Comparison of ENCODE assay signal across 34 cellular contexts in the genomic region with DNA sequence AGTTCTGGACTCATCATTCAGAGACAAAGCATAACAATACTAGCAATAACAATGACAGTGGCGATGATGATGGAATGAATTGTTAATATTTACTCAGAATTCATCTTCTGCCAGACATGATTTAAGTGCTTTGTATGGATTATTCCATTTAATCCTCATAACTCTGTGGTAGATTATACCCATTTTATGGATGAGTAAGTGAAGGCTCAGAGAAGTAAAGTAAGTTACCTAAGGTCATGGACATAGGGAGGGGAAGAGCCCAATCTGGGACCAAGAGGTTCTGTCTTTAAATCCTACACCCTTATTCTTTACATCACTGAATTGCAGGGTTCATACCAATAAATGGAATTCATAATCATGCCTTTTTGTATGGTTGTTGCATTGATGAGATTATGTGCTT.
"Had no signal": no experiment of that assay in that cellular context is flagged by ENCODE, and none has a peak within 500 bp of the region (broad histone marks: within the 10 kb centered on the region; RNA-seq: fewer than 3 reads in every experiment).

No MANE protein-coding gene starts in this region.

- H3K9me3 ChIP-seq: adrenal gland, ascending aorta, body of pancreas, breast epithelium had no signal

- H3K27ac ChIP-seq: adrenal gland, ascending aorta, body of pancreas, brain microvascular endothelial cell, breast epithelium, cardiac muscle cell had no signal

- H3K36me3 ChIP-seq: adrenal gland, ascending aorta, brain microvascular endothelial cell, breast epithelium had no signal

- FAIRE-seq: astrocyte, bronchial epithelial cell had no signal

- H3K27me3 ChIP-seq: ascending aorta, body of pancreas, brain microvascular endothelial cell, cardiac muscle cell had no signal

- H3K4me1 ChIP-seq: adrenal gland, ascending aorta, body of pancreas, breast epithelium had no signal

- ATAC-seq: activated naive CD4-positive, alpha-beta T cell treated with anti-CD3 and anti-CD28 coated beads, Interleukin-2, amount 50 U/mL, for 72 hours; activated naive CD8-positive, alpha-beta T cell treated with anti-CD3 and anti-CD28 coated beads, Interleukin-2, amount 50 U/mL, for 24 hours; activated T-cell treated with anti-CD3 and anti-CD28 coated beads, Interleukin-2, amount 50 U/mL, for 4 hours; activated T-cell treated with anti-CD3 and anti-CD28 coated beads, Interleukin-2, amount 50 U/mL, for 72 hours; activated T-helper 17 cell treated with anti-CD3 and anti-CD28 coated beads, Interleukin-2, amount 50 U/mL, for 72 hours; body of pancreas had no signal

- DNase-seq: activated effector memory CD4-positive, alpha-beta T cell treated with anti-CD3 and anti-CD28 coated beads, Interleukin-2, amount 50 U/mL, for 16 hours; activated effector memory CD4-positive, alpha-beta T cell treated with Interleukin-2 at 50 U/mL for 16 hours; activated gamma-delta T cell; activated gamma-delta T cell treated with Interleukin-2 at 50 U/mL for 16 hours; activated naive CD4-positive, alpha-beta T cell; activated naive CD4-positive, alpha-beta T cell treated with anti-CD3 and anti-CD28 coated beads for 36 hours; activated naive CD4-positive, alpha-beta T cell treated with anti-CD3 and anti-CD28 coated beads, Interleukin-2, amount 10 ng/mL, durations not matched to agents 7 days and 5 days; activated naive CD4-positive, alpha-beta T cell treated with anti-CD3 and anti-CD28 coated beads, Interleukin-2, amount 50 U/mL, for 16 hours; activated naive CD4-positive, alpha-beta T cell treated with Interleukin-2 at 50 U/mL for 16 hours; activated naive CD8-positive, alpha-beta T cell treated with anti-CD3 and anti-CD28 coated beads for 36 hours; activated naive CD8-positive, alpha-beta T cell treated with anti-CD3 and anti-CD28 coated beads, Interleukin-2, amount 10 ng/mL, durations not matched to agents 7 days and 5 days; activated naive CD8-positive, alpha-beta T cell treated with anti-CD3 and anti-CD28 coated beads, Interleukin-2, amount 50 U/mL, for 24 hours; activated T-cell treated with anti-CD3 and anti-CD28 coated beads, Interleukin-2, amount 50 U/mL, for 1 hour; activated T-cell treated with anti-CD3 and anti-CD28 coated beads, Interleukin-2, amount 50 U/mL, for 24 hours; activated T-cell treated with anti-CD3 and anti-CD28 coated beads, Interleukin-2, amount 50 U/mL, for 4 hours; activated T-cell treated with anti-CD3 and anti-CD28 coated beads, Interleukin-2, amount 50 U/mL, for 48 hours; activated T-cell treated with anti-CD3 and anti-CD28 coated beads, Interleukin-2, amount 50 U/mL, for 72 hours; adrenal gland; amniotic stem cell; amygdala; anterior cingulate cortex; aorta; body of pancreas; brain microvascular endothelial cell; caudate nucleus; central memory CD4-positive, alpha-beta T cell; cerebellar nuclear complex had no signal

- H3K4me3 ChIP-seq: adrenal gland, ascending aorta, body of pancreas, breast epithelium, cardiac muscle cell had no signal
